ENCODE assay signal across 1 cellular context in the genomic region with DNA sequence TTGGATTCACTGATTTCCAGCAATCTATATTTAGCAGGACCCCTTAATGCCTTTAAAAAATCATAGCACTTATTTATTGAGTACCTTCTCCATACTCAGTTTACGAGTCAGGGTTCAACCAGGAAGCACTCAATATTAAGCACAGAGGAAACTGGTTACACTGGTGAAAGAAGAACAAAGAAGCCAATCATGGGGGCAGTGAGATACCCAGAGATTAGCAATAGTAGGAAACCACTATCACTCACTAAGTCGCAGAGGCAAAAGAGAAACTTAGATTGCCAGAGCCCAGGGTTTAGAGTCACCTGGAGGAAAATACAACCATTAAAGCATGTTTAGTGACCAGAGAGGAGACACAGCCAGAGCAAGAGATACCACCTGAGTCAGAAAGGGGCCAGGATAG.
TF ChIP-seq lines count a peak whose summit lies in the region.

No MANE protein-coding gene starts in this region.

TF ChIP-seq in IMR-90, 13 proteins besides CTCF, POLR2A, EP300 and RAD21:
- no peak for TF ChIP-seq CEBPB (IDR thresholded peaks at IDR 0.05; ENCODE audit: low read depth, low read length)
